Comparison of ENCODE assay signal across 32 cellular contexts in genomic region chr3:160668454-160668853, GRCh38. TPM values are rescaled to one million over a fixed set of nuclear protein-coding genes. Genes with fewer than 3 reads are reported as not detected.
"Had no signal": no experiment of that assay in that cellular context is flagged by ENCODE, and none has a peak within 500 bp of the region (broad histone marks: within the 10 kb centered on the region; RNA-seq: fewer than 3 reads in every experiment).

No MANE protein-coding gene starts in this region.

- H3K27ac ChIP-seq: ascending aorta, cardiac muscle cell, coronary artery, dorsolateral prefrontal cortex, pancreas, prostate gland, tibial nerve had no signal

- DNase-seq: activated CD4-positive, alpha-beta T cell treated with anti-CD3 and anti-CD28 coated beads for 4 hours; activated CD4-positive, alpha-beta T cell treated with anti-CD3 and anti-CD28 coated beads, Interleukin-2, amount 50 U/mL, for 4 hours; activated CD8-positive, alpha-beta memory T cell treated with anti-CD3 and anti-CD28 coated beads for 24 hours; activated gamma-delta T cell; activated naive CD4-positive, alpha-beta T cell treated with anti-CD3 and anti-CD28 coated beads, Interleukin-2, amount 10 ng/mL, durations not matched to agents 7 days and 5 days; activated naive CD8-positive, alpha-beta T cell treated with anti-CD3 and anti-CD28 coated beads, Interleukin-2, amount 10 ng/mL, durations not matched to agents 7 days and 5 days; activated T-cell treated with anti-CD3 and anti-CD28 coated beads, Interleukin-2, amount 50 U/mL, for 1 hour; cerebellar nuclear complex; dorsolateral prefrontal cortex; effector memory CD8-positive, alpha-beta T cell; head of caudate nucleus; hypothalamus; immature natural killer cell; kidney; midbrain; naive thymus-derived CD4-positive, alpha-beta T cell; pancreas; stimulated activated CD4-positive, alpha-beta T cell treated with anti-CD3 and anti-CD28 coated beads, Interleukin-15, amount 100 ng/mL, for 24 hours; stimulated activated CD4-positive, alpha-beta T cell treated with anti-CD3 and anti-CD28 coated beads, Interleukin-2, amount 100 ng/mL, for 24 hours; stimulated activated naive CD4-positive, alpha-beta T cell; T-helper 1 cell had no signal

- H3K4me1 ChIP-seq: ascending aorta, prostate gland, tibial nerve had no signal

- ATAC-seq: effector memory CD8-positive, alpha-beta T cell; naive thymus-derived CD4-positive, alpha-beta T cell; pancreas had no signal

- H3K4me1 Mint-ChIP-seq: activated naive CD8-positive, alpha-beta T cell treated with anti-CD3 and anti-CD28 coated beads, Interleukin-2, amount 10 ng/mL, durations not matched to agents 7 days and 5 days; immature natural killer cell had no signal

- H3K4me3 ChIP-seq: ascending aorta, cardiac muscle cell, coronary artery, dorsolateral prefrontal cortex, pancreas, prostate gland, tibial nerve had no signal

- H3K36me3 ChIP-seq: ascending aorta, cardiac muscle cell, pancreas, prostate gland, tibial nerve had no signal

- H3K27me3 ChIP-seq: ascending aorta, cardiac muscle cell, dorsolateral prefrontal cortex, pancreas, tibial nerve had no signal

- H3K9me3 ChIP-seq: ascending aorta, pancreas, prostate gland, tibial nerve had no signal

- H3K27ac Mint-ChIP-seq: activated naive CD4-positive, alpha-beta T cell treated with anti-CD3 and anti-CD28 coated beads, Interleukin-2, amount 10 ng/mL, durations not matched to agents 7 days and 5 days; activated naive CD8-positive, alpha-beta T cell treated with anti-CD3 and anti-CD28 coated beads, Interleukin-2, amount 10 ng/mL, durations not matched to agents 7 days and 5 days; brain; effector memory CD8-positive, alpha-beta T cell; immature natural killer cell; naive thymus-derived CD4-positive, alpha-beta T cell; T-helper 2 cell treated with Interferon-gamma antibody and Interleukin-4, amounts not matched to agents 5 μg/mL and 100 μg/mL, for 36 hours had no signal

- H3K4me3 Mint-ChIP-seq: activated naive CD4-positive, alpha-beta T cell treated with anti-CD3 and anti-CD28 coated beads, Interleukin-2, amount 10 ng/mL, durations not matched to agents 7 days and 5 days; activated naive CD8-positive, alpha-beta T cell treated with anti-CD3 and anti-CD28 coated beads, Interleukin-2, amount 10 ng/mL, durations not matched to agents 7 days and 5 days; brain; effector memory CD8-positive, alpha-beta T cell; immature natural killer cell; naive thymus-derived CD4-positive, alpha-beta T cell; T-helper 2 cell treated with Interferon-gamma antibody and Interleukin-4, amounts not matched to agents 5 μg/mL and 100 μg/mL, for 36 hours had no signal

- H3K9me3 Mint-ChIP-seq: activated naive CD4-positive, alpha-beta T cell treated with anti-CD3 and anti-CD28 coated beads, Interleukin-2, amount 10 ng/mL, durations not matched to agents 7 days and 5 days; activated naive CD8-positive, alpha-beta T cell treated with anti-CD3 and anti-CD28 coated beads, Interleukin-2, amount 10 ng/mL, durations not matched to agents 7 days and 5 days; effector memory CD8-positive, alpha-beta T cell; immature natural killer cell; naive thymus-derived CD4-positive, alpha-beta T cell; T-helper 2 cell treated with Interferon-gamma antibody and Interleukin-4, amounts not matched to agents 5 μg/mL and 100 μg/mL, for 36 hours had no signal

RNA-seq across cellular contexts. Expression of gene ARL14, which starts 8.5 kb away (rescaled TPM):
- total RNA-seq: activated naive CD8-positive, alpha-beta T cell treated with anti-CD3 and anti-CD28 coated beads, Interleukin-2, amount 10 ng/mL, durations not matched to agents 7 days and 5 days; ascending aorta; cardiac muscle cell; dorsolateral prefrontal cortex; fibroblast of lung; fibroblast of villous mesenchyme; naive thymus-derived CD4-positive, alpha-beta T cell; prostate gland; temporal lobe; tibial nerve had no signal
- polyA plus RNA-seq: cardiac muscle cell; fibroblast of lung; immature natural killer cell; naive thymus-derived CD4-positive, alpha-beta T cell; neural cell had no signal
